Comparison of ENCODE assay signal across 14 cellular contexts in the genomic region with DNA sequence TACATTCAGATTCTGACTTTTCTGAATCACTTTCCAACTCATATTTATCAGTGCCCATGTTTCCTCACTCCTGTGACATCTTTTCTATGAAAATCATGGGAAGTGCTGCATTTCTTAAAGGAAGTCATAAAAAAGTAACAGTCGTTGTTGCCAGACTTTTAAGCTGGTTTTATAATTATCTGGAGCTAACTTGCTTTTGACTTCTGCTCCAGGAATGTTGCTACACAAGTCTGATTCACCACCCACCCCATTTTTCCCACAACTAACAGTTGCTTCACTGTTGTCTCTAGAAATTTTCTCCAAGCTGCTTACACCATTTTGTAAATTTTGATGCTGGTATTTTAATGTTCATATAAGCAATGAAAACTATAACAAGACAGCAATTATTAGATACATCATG. TPM values are rescaled to one million over a fixed set of nuclear protein-coding genes. Genes with fewer than 3 reads are reported as not detected.
DNase-seq lines count a peak whose midpoint lies in the region; ATAC-seq and TF ChIP-seq lines count a peak whose summit lies in the region.
"Had no signal": no experiment of that assay in that cellular context is flagged by ENCODE, and none has a peak within 500 bp of the region (broad histone marks: within the 10 kb centered on the region; RNA-seq: fewer than 3 reads in every experiment).

No MANE protein-coding gene starts in this region.

- peaks cover 40% of the 10 kb centered on the region for H3K4me1 Mint-ChIP-seq in activated T-helper 2 cell treated with anti-CD3 and anti-CD28 coated beads, Interferon-gamma antibody, Interleukin-2, Interleukin-4, amounts not matched to agents 10 μg/mL and 5 μg/mL and 100 μg/mL, durations not matched to agents 14 hours and 24 hours and 36 hours (ENCODE audit: low read depth)

- H3K27ac ChIP-seq in ACC112 (ENCODE audit: low read depth, low read length) (peak overlapping the region; percentile 72), lower lobe of right lung (no peak overlapping the region)
- H3K27ac ChIP-seq: thyroid gland had no signal

- peaks cover 41% of the 10 kb centered on the region for H3K27me3 Mint-ChIP-seq in activated T-helper 2 cell treated with anti-CD3 and anti-CD28 coated beads, Interferon-gamma antibody, Interleukin-2, Interleukin-4, amounts not matched to agents 10 μg/mL and 5 μg/mL and 100 μg/mL, durations not matched to agents 14 hours and 24 hours and 36 hours (ENCODE audit: low read depth)

- H3K79me2 ChIP-seq in ACC112 (ENCODE audit: control insufficient read depth, insufficient read depth, low read length, unreplicated experiment): no peaks in the 10 kb centered on the region

- H3K27ac Mint-ChIP-seq in activated T-helper 2 cell treated with anti-CD3 and anti-CD28 coated beads, Interferon-gamma antibody, Interleukin-2, Interleukin-4, amounts not matched to agents 10 μg/mL and 5 μg/mL and 100 μg/mL, durations not matched to agents 14 hours and 24 hours and 36 hours: no peak overlapping the region
- H3K27ac Mint-ChIP-seq: activated naive CD8-positive, alpha-beta T cell treated with anti-CD3 and anti-CD28 coated beads for 36 hours had no signal

- H3K9me3 ChIP-seq in lower lobe of right lung: no peaks in the 10 kb centered on the region
- H3K9me3 ChIP-seq: thyroid gland had no signal

- peaks cover 39% of the 10 kb centered on the region for H3K4me1 ChIP-seq in ACC112 (ENCODE audit: control insufficient read depth, insufficient read depth, low read length, unreplicated experiment)
- peaks cover 4% of the 10 kb centered on the region for H3K4me1 ChIP-seq in lower lobe of right lung
- H3K4me1 ChIP-seq: thyroid gland had no signal

- H3K27me3 ChIP-seq in ACC112 (ENCODE audit: insufficient read depth, low read length) (no peaks in the 10 kb centered on the region), lower lobe of right lung (ENCODE audit: low read depth) (no peaks in the 10 kb centered on the region)
- H3K27me3 ChIP-seq: thyroid gland had no signal

- H3K4me3 ChIP-seq in ACC112 (ENCODE audit: low read depth, low read length) (no peak overlapping the region), fibroblast of villous mesenchyme (ENCODE audit: low read depth, low read length) (no peak overlapping the region), lower lobe of right lung (no peak overlapping the region)
- H3K4me3 ChIP-seq: thyroid gland had no signal

- DNase-seq in HT-29 (ENCODE audit: low spot score) (peak; percentile 77), fibroblast of villous mesenchyme (ENCODE audit: low read depth) (peak; percentile 94), lower lobe of right lung (no peak)
- no peak for DNase-seq in activated T-helper 2 cell treated with anti-CD3 and anti-CD28 coated beads, Interferon-gamma antibody, Interleukin-2, Interleukin-4, amounts not matched to agents 10 μg/mL and 5 μg/mL and 100 μg/mL, durations not matched to agents 14 hours and 24 hours and 36 hours (ENCODE audit: low spot score)
- DNase-seq: activated CD4-positive, alpha-beta T cell treated with anti-CD3 and anti-CD28 coated beads, Interleukin-2, amount 50 U/mL, for 4 hours; activated naive CD8-positive, alpha-beta T cell treated with anti-CD3 and anti-CD28 coated beads for 36 hours; C1 segment of cervical spinal cord; NCI-H2171 treated with DMSO at 0.1 percent for 48 hours; thyroid gland had no signal

- no peaks in the 10 kb centered on the region for H3K9me3 Mint-ChIP-seq in activated T-helper 2 cell treated with anti-CD3 and anti-CD28 coated beads, Interferon-gamma antibody, Interleukin-2, Interleukin-4, amounts not matched to agents 10 μg/mL and 5 μg/mL and 100 μg/mL, durations not matched to agents 14 hours and 24 hours and 36 hours
- H3K9me3 Mint-ChIP-seq: activated naive CD8-positive, alpha-beta T cell treated with anti-CD3 and anti-CD28 coated beads for 36 hours had no signal

- H3K36me3 ChIP-seq in ACC112 (ENCODE audit: insufficient read depth, low read length) (no peaks in the 10 kb centered on the region), lower lobe of right lung (no peaks in the 10 kb centered on the region)
- H3K36me3 ChIP-seq: thyroid gland had no signal

- H2AFZ ChIP-seq in ACC112 (ENCODE audit: low read length, unreplicated experiment): no peak overlapping the region

- TF ChIP-seq CTCF in fibroblast of villous mesenchyme (IDR thresholded peaks at IDR 0.05; ENCODE audit: insufficient read depth, low read depth, low read length) (no peak), lower lobe of right lung (IDR thresholded peaks at IDR 0.05) (no peak)

- ATAC-seq in SK-N-SH treated with all-trans-retinoic acid at 6 μM for 48 hours (peak; percentile 54), GM18511 (IDR thresholded peaks at IDR 0.05; ENCODE audit: unreplicated experiment) (no peak), lower lobe of right lung (no peak), GM18870 (IDR thresholded peaks at IDR 0.05; ENCODE audit: unreplicated experiment) (no peak)

- H3K4me3 Mint-ChIP-seq in activated T-helper 2 cell treated with anti-CD3 and anti-CD28 coated beads, Interferon-gamma antibody, Interleukin-2, Interleukin-4, amounts not matched to agents 10 μg/mL and 5 μg/mL and 100 μg/mL, durations not matched to agents 14 hours and 24 hours and 36 hours (ENCODE audit: low read depth): no peak overlapping the region
- H3K4me3 Mint-ChIP-seq: activated naive CD8-positive, alpha-beta T cell treated with anti-CD3 and anti-CD28 coated beads for 36 hours had no signal

- intact Hi-C loops in activated T-helper 2 cell treated with anti-CD3 and anti-CD28 coated beads, Interferon-gamma antibody, Interleukin-2, Interleukin-4, amounts not matched to agents 10 μg/mL and 5 μg/mL and 100 μg/mL, durations not matched to agents 14 hours and 24 hours and 36 hours (cut with micrococcal nuclease): no loop called here
- intact Hi-C loops in lower lobe of right lung (cut with DNase I): no loop called here

- H3K36me3 Mint-ChIP-seq in activated T-helper 2 cell treated with anti-CD3 and anti-CD28 coated beads, Interferon-gamma antibody, Interleukin-2, Interleukin-4, amounts not matched to agents 10 μg/mL and 5 μg/mL and 100 μg/mL, durations not matched to agents 14 hours and 24 hours and 36 hours (ENCODE audit: low read depth): no peaks in the 10 kb centered on the region
- H3K36me3 Mint-ChIP-seq: activated naive CD8-positive, alpha-beta T cell treated with anti-CD3 and anti-CD28 coated beads for 36 hours had no signal

TF ChIP-seq in SK-N-SH treated with all-trans-retinoic acid at 6 μM for 48 hours, 23 proteins besides CTCF, POLR2A, EP300 and RAD21 (continues in another document):
- TF ChIP-seq ARNTL (CRISPR knock-in tag; IDR thresholded peaks at IDR 0.05; ENCODE audit: borderline replicate concordance, low read depth) (no peak), ZNF565 (CRISPR knock-in tag; conservative IDR thresholded peaks at IDR 0.05; ENCODE audit: low read depth) (no peak), BACH2 (CRISPR knock-in tag; IDR thresholded peaks at IDR 0.05; ENCODE audit: borderline replicate concordance) (no peak), TOX (CRISPR knock-in tag; IDR thresholded peaks at IDR 0.05; ENCODE audit: borderline replicate concordance) (no peak), ESRRG (CRISPR knock-in tag; IDR thresholded peaks at IDR 0.05) (no peak), RARB (CRISPR knock-in tag; IDR thresholded peaks at IDR 0.05) (no peak), PPARA (CRISPR knock-in tag; IDR thresholded peaks at IDR 0.05; ENCODE audit: borderline replicate concordance) (no peak), CSDC2 (CRISPR knock-in tag; IDR thresholded peaks at IDR 0.05) (no peak), ZFP3 (CRISPR knock-in tag; IDR thresholded peaks at IDR 0.05) (no peak), TCF4 (CRISPR knock-in tag; IDR thresholded peaks at IDR 0.05; ENCODE audit: borderline replicate concordance) (no peak), GLIS3 (CRISPR knock-in tag; IDR thresholded peaks at IDR 0.05) (no peak)
- TF ChIP-seq, protein P1, sequence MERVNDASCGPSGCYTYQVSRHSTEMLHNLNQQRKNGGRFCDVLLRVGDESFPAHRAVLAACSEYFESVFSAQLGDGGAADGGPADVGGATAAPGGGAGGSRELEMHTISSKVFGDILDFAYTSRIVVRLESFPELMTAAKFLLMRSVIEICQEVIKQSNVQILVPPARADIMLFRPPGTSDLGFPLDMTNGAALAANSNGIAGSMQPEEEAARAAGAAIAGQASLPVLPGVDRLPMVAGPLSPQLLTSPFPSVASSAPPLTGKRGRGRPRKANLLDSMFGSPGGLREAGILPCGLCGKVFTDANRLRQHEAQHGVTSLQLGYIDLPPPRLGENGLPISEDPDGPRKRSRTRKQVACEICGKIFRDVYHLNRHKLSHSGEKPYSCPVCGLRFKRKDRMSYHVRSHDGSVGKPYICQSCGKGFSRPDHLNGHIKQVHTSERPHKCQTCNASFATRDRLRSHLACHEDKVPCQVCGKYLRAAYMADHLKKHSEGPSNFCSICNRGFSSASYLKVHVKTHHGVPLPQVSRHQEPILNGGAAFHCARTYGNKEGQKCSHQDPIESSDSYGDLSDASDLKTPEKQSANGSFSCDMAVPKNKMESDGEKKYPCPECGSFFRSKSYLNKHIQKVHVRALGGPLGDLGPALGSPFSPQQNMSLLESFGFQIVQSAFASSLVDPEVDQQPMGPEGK (CRISPR knock-in tag; IDR thresholded peaks at IDR 0.05; ENCODE audit: borderline replicate concordance): no peak

RNA-seq across cellular contexts. Expression of a gene that starts 12.2 kb away (rescaled TPM):
- 1.4 and 3.4 TPM in 2 replicates for total RNA-seq in HT-29 (2014; rRNA removed; shearing (Covaris generic))
- 2.9 and 4.3 TPM in 2 replicates for total RNA-seq in fibroblast of villous mesenchyme
- total RNA-seq in activated T-helper 2 cell treated with anti-CD3 and anti-CD28 coated beads, Interferon-gamma antibody, Interleukin-2, Interleukin-4, amounts not matched to agents 10 μg/mL and 5 μg/mL and 100 μg/mL, durations not matched to agents 14 hours and 24 hours and 36 hours: 0.16 TPM in 1 of 2 replicates, not detected in the other
- 2.8 TPM for total RNA-seq in lower lobe of right lung

RNA-seq across cellular contexts. Expression of a gene that starts 16.1 kb away (rescaled TPM):
- total RNA-seq in HT-29 (2014; rRNA removed; shearing (Covaris generic)): 48.9 and 52.2 TPM in 2 replicates
- total RNA-seq in fibroblast of villous mesenchyme (26.3 and 36.4 TPM in 2 replicates), lower lobe of right lung (16.4 TPM)
- total RNA-seq in activated T-helper 2 cell treated with anti-CD3 and anti-CD28 coated beads, Interferon-gamma antibody, Interleukin-2, Interleukin-4, amounts not matched to agents 10 μg/mL and 5 μg/mL and 100 μg/mL, durations not matched to agents 14 hours and 24 hours and 36 hours: 31.2 and 38.0 TPM in 2 replicates

RNA-seq across cellular contexts. Expression of a gene that starts 26.5 kb away (rescaled TPM):
- not detected in 2 replicates for total RNA-seq in HT-29 (2014; rRNA removed; shearing (Covaris generic))
- total RNA-seq in fibroblast of villous mesenchyme (0.64 and 0.86 TPM in 2 replicates), lower lobe of right lung (0.32 TPM)
- total RNA-seq in activated T-helper 2 cell treated with anti-CD3 and anti-CD28 coated beads, Interferon-gamma antibody, Interleukin-2, Interleukin-4, amounts not matched to agents 10 μg/mL and 5 μg/mL and 100 μg/mL, durations not matched to agents 14 hours and 24 hours and 36 hours: not detected in 2 replicates
- total RNA-seq: lung microvascular endothelial cell, thyroid gland had no signal

RNA-seq across cellular contexts. Expression of a gene that starts 32.6 kb away (rescaled TPM):
- 6.2 and 7.3 TPM in 2 replicates for total RNA-seq in HT-29 (2014; rRNA removed; shearing (Covaris generic))
- 22.9 and 32.8 TPM in 2 replicates for total RNA-seq in fibroblast of villous mesenchyme
- total RNA-seq in activated T-helper 2 cell treated with anti-CD3 and anti-CD28 coated beads, Interferon-gamma antibody, Interleukin-2, Interleukin-4, amounts not matched to agents 10 μg/mL and 5 μg/mL and 100 μg/mL, durations not matched to agents 14 hours and 24 hours and 36 hours: 29.6 and 30.4 TPM in 2 replicates
- total RNA-seq in lower lobe of right lung: 31.3 TPM

Comparison
In these comparisons a context has a peak if more than half of its experiments do, and no peak if none do; other contexts are left out.
1. DNase-seq: peak in HT-29 (single experiment) and fibroblast of villous mesenchyme (single experiment); none in activated T-helper 2 cell treated with anti-CD3 and anti-CD28 coated beads, Interferon-gamma antibody, Interleukin-2, Interleukin-4, amounts not matched to agents 10 μg/mL and 5 μg/mL and 100 μg/mL, durations not matched to agents 14 hours and 24 hours and 36 hours (single experiment) and lower lobe of right lung (single experiment).